In genomic region chr18:73419531-73419930, GRCh38 we compare ENCODE assay signal across 8 cellular contexts.
"Had no signal": no experiment of that assay in that cellular context is flagged by ENCODE, and none has a peak within 500 bp of the region (broad histone marks: within the 10 kb centered on the region; RNA-seq: fewer than 3 reads in every experiment).

No MANE protein-coding gene starts in this region.

- H3K36me3 ChIP-seq: HAP-1 had no signal

- H3K9me3 Mint-ChIP-seq: GM23338, HFFc6 had no signal

- H3K27ac Mint-ChIP-seq: GM23338, HFFc6 had no signal

- ATAC-seq: GM23338, HCT116, HepG2, K562 had no signal

- DNase-seq: H7, HFFc6 had no signal

- H3K4me1 Mint-ChIP-seq: GM23338 had no signal

- H3K4me3 ChIP-seq: GM23338, HAP-1, K562 had no signal

- H3K4me2 ChIP-seq: GM23338 had no signal

- H3K9me3 ChIP-seq: HAP-1 had no signal

- H3K27ac ChIP-seq: HL-60 had no signal

- H3K4me3 Mint-ChIP-seq: GM23338, HFFc6 had no signal

- H3K4me1 ChIP-seq: HAP-1 had no signal

- H2AFZ ChIP-seq: GM23338 had no signal
